ENCODE assay signal across 1 cellular context in genomic region chr5:102223542-102224444, GRCh38.
A peak's percentile ranks its signal among the peaks of the same experiment; 100 is the strongest.
TF ChIP-seq lines count a peak whose summit lies in the region.

No MANE protein-coding gene starts in this region.

TF ChIP-seq in GM12878, 131 proteins besides CTCF, POLR2A, EP300 and RAD21 (continued from another document):
- TF ChIP-seq REST (IDR thresholded peaks at IDR 0.05; ENCODE audit: low read depth, low read length), result no peak
- no peak for TF ChIP-seq ZBTB11 (CRISPR knock-in tag; IDR thresholded peaks at IDR 0.05)
- TF ChIP-seq MTA2 (IDR thresholded peaks at IDR 0.05; ENCODE audit: low read depth), result no peak
- TF ChIP-seq FOXK2 (IDR thresholded peaks at IDR 0.05), result no peak
- TF ChIP-seq EZH2 (IDR thresholded peaks at IDR 0.05; ENCODE audit: borderline replicate concordance, control insufficient read depth, low read depth, low read length), result no peak
- TF ChIP-seq BACH1 (IDR thresholded peaks at IDR 0.05; ENCODE audit: borderline replicate concordance), result no peak
- no peak for TF ChIP-seq CUX1 (IDR thresholded peaks at IDR 0.05; ENCODE audit: insufficient replicate concordance, low read depth, low read length)
- 0 out of 2 replicates have a peak, but pooled peaks have one; percentile 19 for TF ChIP-seq RELB (IDR thresholded peaks at IDR 0.05; ENCODE audit: low read depth)
- TF ChIP-seq RBBP5 (conservative IDR thresholded peaks at IDR 0.05), result no peak
- no peak for TF ChIP-seq MYB (IDR thresholded peaks at IDR 0.05; ENCODE audit: borderline replicate concordance, low read depth, low read length)
- TF ChIP-seq PKNOX1 (IDR thresholded peaks at IDR 0.05), result no peak
- TF ChIP-seq ZNF384 (IDR thresholded peaks at IDR 0.05; ENCODE audit: borderline replicate concordance, low read depth, low read length), result peak; percentile 78
- no peak for TF ChIP-seq RB1 (IDR thresholded peaks at IDR 0.05; ENCODE audit: borderline replicate concordance)
- no peak for TF ChIP-seq FOXM1 (IDR thresholded peaks at IDR 0.05; ENCODE audit: low read depth, low read length)
- TF ChIP-seq ZBTB33 (IDR thresholded peaks at IDR 0.05), result no peak
- TF ChIP-seq BRCA1 (IDR thresholded peaks at IDR 0.05; ENCODE audit: low read depth, low read length), result no peak
- TF ChIP-seq YY1 (IDR thresholded peaks at IDR 0.05; ENCODE audit: low read depth, low read length), result no peak
- no peak for TF ChIP-seq KLF5 (IDR thresholded peaks at IDR 0.05; ENCODE audit: partially characterized antibody)
- TF ChIP-seq ZBTB4 (CRISPR knock-in tag; IDR thresholded peaks at IDR 0.05), result no peak
- TF ChIP-seq HDGF (IDR thresholded peaks at IDR 0.05), result no peak
- no peak for TF ChIP-seq SIN3A (IDR thresholded peaks at IDR 0.05; ENCODE audit: low read depth, low read length)
- TF ChIP-seq RAD51 (IDR thresholded peaks at IDR 0.05), result no peak
- no peak for TF ChIP-seq MXI1 (IDR thresholded peaks at IDR 0.05; ENCODE audit: low read depth, low read length)
- TF ChIP-seq MEF2B (IDR thresholded peaks at IDR 0.05; ENCODE audit: partially characterized antibody, poor library complexity, severe bottlenecking), result no peak
- TF ChIP-seq BCL3 (IDR thresholded peaks at IDR 0.05; ENCODE audit: borderline replicate concordance, insufficient read depth, low read depth, low read length, poor library complexity, severe bottlenecking), result no peak
- TF ChIP-seq CHD2 (IDR thresholded peaks at IDR 0.05; ENCODE audit: borderline replicate concordance, low read depth, low read length), result no peak
- no peak for TF ChIP-seq RELA (IDR thresholded peaks at IDR 0.05; ENCODE audit: borderline replicate concordance, partially characterized antibody)
